ENCODE assay signal across 11 cellular contexts in the genomic region with DNA sequence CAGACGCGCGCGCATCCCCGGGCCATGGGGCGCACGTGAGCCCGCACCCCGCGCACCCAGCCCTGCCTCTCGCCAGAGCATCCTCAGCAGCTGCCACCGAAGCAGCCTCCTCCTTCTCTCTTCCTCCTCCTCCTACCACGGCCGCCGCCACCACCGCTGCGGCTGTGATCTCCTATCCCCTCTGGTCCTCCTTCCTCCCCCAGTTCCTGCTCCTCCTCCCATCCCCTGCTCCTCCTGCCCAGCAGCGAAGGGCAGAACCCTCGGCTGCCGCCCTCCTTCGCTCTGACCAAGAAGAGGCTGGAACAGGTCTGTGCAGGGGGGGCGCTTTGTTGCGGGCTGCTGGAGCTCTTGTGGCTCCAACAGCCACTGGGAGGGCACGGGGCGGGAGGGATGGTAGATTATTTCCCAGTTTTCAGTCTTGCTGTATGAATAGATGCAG.
DNase-seq lines count a peak whose midpoint lies in the region.
"Had no signal": no experiment of that assay in that cellular context is flagged by ENCODE, and none has a peak within 500 bp of the region (broad histone marks: within the 10 kb centered on the region; RNA-seq: fewer than 3 reads in every experiment).

No MANE protein-coding gene starts in this region.

- peaks cover 4% of the 10 kb centered on the region for H3K27me3 ChIP-seq in ectodermal cell (ENCODE audit: control insufficient read depth, insufficient read depth, low read length, poor library complexity, severe bottlenecking)
- H3K27me3 ChIP-seq in neuron (ENCODE audit: insufficient read depth, low read length) = peaks cover 19% of the 10 kb centered on the region

- no peaks in the 10 kb centered on the region for H3K36me3 ChIP-seq in ectodermal cell (ENCODE audit: control insufficient read depth, insufficient read depth, low read length)
- H3K36me3 ChIP-seq in neuron (ENCODE audit: insufficient read depth, low read length) = no peaks in the 10 kb centered on the region

- H3K9me3 ChIP-seq in ectodermal cell (ENCODE audit: control insufficient read depth, low read length) (no peaks in the 10 kb centered on the region), neuron (ENCODE audit: low read length) (no peaks in the 10 kb centered on the region)

- H3K4me1 ChIP-seq in ectodermal cell (ENCODE audit: control insufficient read depth, insufficient read depth, low read length) (no peaks in the 10 kb centered on the region), neuron (ENCODE audit: insufficient read depth, low read length) (no peaks in the 10 kb centered on the region)

- 1% methylated on average over 25 of the region's 25 CpGs for WGBS in ectodermal cell, 2 experiments

- DNase-seq in AG20443 (ENCODE audit: low spot score) (peak; percentile 5), NCI-H2171 (lab: John Stamatoyannopoulos, UW) (peak; percentile 20), DMS114 treated with DMSO at 0.1 percent for 48 hours (lab: John Stamatoyannopoulos, UW; ENCODE audit: unreplicated experiment) (no peak), HK-2 (ENCODE audit: unreplicated experiment) (no peak), HuH-7.5 (ENCODE audit: low spot score) (no peak), ureter (ENCODE audit: low spot score) (no peak)
- DNase-seq: activated CD4-positive, CD25-positive, alpha-beta regulatory T cell; activated naive CD4-positive, alpha-beta T cell treated with anti-CD3 and anti-CD28 coated beads, Interleukin-2, amount 10 ng/mL, durations not matched to agents 7 days and 5 days; small intestine had no signal

- H3K4me3 ChIP-seq in ectodermal cell (ENCODE audit: insufficient read depth, low read depth, low read length) (peak overlapping the region; percentile 41), neuron (ENCODE audit: low read length) (peak overlapping the region; percentile 31)

- H2AFZ ChIP-seq in neuron (ENCODE audit: low read depth, low read length) = peak overlapping the region; percentile 26

- peak overlapping the region; percentile 26 for H3K27ac ChIP-seq in ectodermal cell (ENCODE audit: insufficient read depth, low read depth, low read length, poor library complexity, severe bottlenecking)

Comparison
In these comparisons a context has a peak if more than half of its experiments do, and no peak if none do; other contexts are left out.
1. DNase-seq: peak in AG20443 (single experiment) and NCI-H2171 (single experiment); none in DMS114 treated with DMSO at 0.1 percent for 48 hours (single experiment), HK-2 (single experiment), HuH-7.5 (single experiment) and ureter (single experiment).